In the genomic region with DNA sequence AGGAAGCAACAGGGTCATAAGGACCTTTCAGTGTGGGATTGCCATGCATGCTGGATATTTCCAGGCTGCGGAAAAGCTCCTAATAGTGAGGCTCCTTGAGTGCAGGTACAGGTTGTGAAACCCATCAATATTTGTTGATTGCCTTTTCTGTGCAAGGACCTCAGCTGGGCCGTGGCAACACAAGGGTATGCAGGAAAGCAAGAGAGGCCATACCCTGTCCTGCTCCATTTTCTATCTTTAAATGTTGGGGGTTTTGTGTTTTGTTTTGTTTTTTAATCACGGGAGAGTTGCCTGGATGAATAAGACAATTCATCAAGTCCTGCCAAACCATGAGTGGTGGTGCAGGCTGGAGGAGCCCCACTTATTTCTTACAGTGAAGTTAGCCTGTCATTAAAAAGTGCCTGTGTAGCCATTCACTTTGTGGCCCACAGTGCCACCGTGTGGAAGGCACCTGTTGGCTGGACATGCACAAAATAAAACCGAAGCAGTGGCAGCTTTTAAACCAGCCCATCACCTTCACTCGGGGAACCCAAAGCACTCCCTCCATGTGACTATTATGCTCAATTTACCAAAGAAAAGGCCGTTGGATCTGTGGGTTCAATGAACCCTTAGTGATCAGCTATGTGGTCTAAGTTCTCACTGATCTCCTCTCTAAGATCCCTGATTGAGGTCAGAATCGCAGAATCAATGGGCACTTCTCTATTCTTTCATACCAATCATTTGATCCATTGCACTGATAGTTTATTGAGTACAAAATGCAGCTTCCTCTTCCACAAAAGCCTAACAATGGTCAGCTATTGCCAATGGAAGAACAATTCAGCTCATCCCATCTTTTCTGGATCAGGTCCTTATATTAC, we compare ENCODE assay signal across 9 cellular contexts. TPM values are rescaled to one million over a fixed set of nuclear protein-coding genes. Genes with fewer than 3 reads are reported as not detected.
A peak's percentile ranks its signal among the peaks of the same experiment; 100 is the strongest.
DNase-seq lines count a peak whose midpoint lies in the region; ATAC-seq and TF ChIP-seq lines count a peak whose summit lies in the region.
"Had no signal": no experiment of that assay in that cellular context is flagged by ENCODE, and none has a peak within 500 bp of the region (broad histone marks: within the 10 kb centered on the region; RNA-seq: fewer than 3 reads in every experiment).

No MANE protein-coding gene starts in this region.

- in situ Hi-C loops in SK-MEL-5 (cut with HindIII; ENCODE audit: low pct_unique_long_range_greater_than_20kb, low sequenced_read_pairs) = no loop called here

- intact Hi-C loops in spleen (cut with DNase I; ENCODE audit: low total_unique reads) = no loop called here

- no peak overlapping the region for H3K27ac ChIP-seq in spleen
- H3K27ac ChIP-seq: BLaER1 treated with 17β-estradiol and CSF1 and Interleukin-3, amounts not matched to agents 10 nM and 100 nM had no signal

- 49 to 55% (median 55%) methylated on average over 8 of the region's 8 CpGs for WGBS in spleen, 5 donors

- H3K4me3 ChIP-seq in fibroblast of the aortic adventitia (ENCODE audit: low read depth, low read length) (no peak overlapping the region), spleen (no peak overlapping the region)
- H3K4me3 ChIP-seq: BLaER1 treated with 17β-estradiol and CSF1 and Interleukin-3, amounts not matched to agents 10 nM and 100 nM had no signal

- no peak for TF ChIP-seq POLR2A in spleen (IDR thresholded peaks at IDR 0.05)

- peaks cover 0 to 45% (median 0%) of the 10 kb centered on the region in 6 donors for H3K36me3 ChIP-seq in spleen
- H3K36me3 ChIP-seq: BLaER1 treated with 17β-estradiol and CSF1 and Interleukin-3, amounts not matched to agents 10 nM and 100 nM had no signal

- H3K9me3 ChIP-seq in spleen = no peaks in the 10 kb centered on the region
- H3K9me3 ChIP-seq: BLaER1 treated with 17β-estradiol and CSF1 and Interleukin-3, amounts not matched to agents 10 nM and 100 nM had no signal

- DNase-seq in NCI-H2081 (lab: John Stamatoyannopoulos, UW) = peak; percentile 63 to 66
- no peak for DNase-seq in NCI-H2081 treated with DMSO at 0.1 percent for 48 hours (lab: John Stamatoyannopoulos, UW)
- DNase-seq in SK-MEL-5 (ENCODE audit: low read depth, low spot score) = peak; percentile 62
- peak; percentile 68 for DNase-seq in fibroblast of the aortic adventitia (ENCODE audit: low read depth)
- DNase-seq in retina = peak; percentile 58
- DNase-seq in spleen = no peak

- TF ChIP-seq CTCF in fibroblast of the aortic adventitia (IDR thresholded peaks at IDR 0.05; ENCODE audit: insufficient read depth, low read length) (peak; percentile 85), spleen (IDR thresholded peaks at IDR 0.05 in 8 of 11, conservative IDR thresholded peaks at IDR 0.05 in 3 of 11) (peak in 5 of 11 experiments; percentile 9 to 36 (median 28))

- no peaks in the 10 kb centered on the region for H3K4me1 ChIP-seq in spleen
- H3K4me1 ChIP-seq: BLaER1 treated with 17β-estradiol and CSF1 and Interleukin-3, amounts not matched to agents 10 nM and 100 nM had no signal

- ATAC-seq in GM19452 (IDR thresholded peaks at IDR 0.05; ENCODE audit: unreplicated experiment) (peak; percentile 90), HG03565 (IDR thresholded peaks at IDR 0.05; ENCODE audit: unreplicated experiment) (peak; percentile 61)

- peaks cover 0 to 5% (median 0%) of the 10 kb centered on the region in 7 donors for H3K27me3 ChIP-seq in spleen (replicated peaks in 1 of 7)
- H3K27me3 ChIP-seq: BLaER1 treated with 17β-estradiol and CSF1 and Interleukin-3, amounts not matched to agents 10 nM and 100 nM had no signal

RNA-seq across cellular contexts. Expression of a gene that starts 42.2 kb away (rescaled TPM):
- not detected in 2 replicates for total RNA-seq in SK-MEL-5 (2014; rRNA removed; shearing (Covaris generic))
- polyA plus RNA-seq in SK-MEL-5 (2015; cell fraction: cytosol; rRNA removed) = not detected in 2 replicates
- polyA plus RNA-seq in SK-MEL-5 (2015; cell fraction: nucleus; rRNA removed) = not detected in 2 replicates
- not detected in 2 replicates for total RNA-seq in fibroblast of the aortic adventitia (ENCODE audit: low replicate concordance)
- not detected for total RNA-seq in spleen
- polyA plus RNA-seq in spleen = not detected

Comparison
In these comparisons a context has a peak if more than half of its experiments do, and no peak if none do; other contexts are left out.
1. DNase-seq: peak in NCI-H2081 (2 of 2), SK-MEL-5 (single experiment), fibroblast of the aortic adventitia (single experiment) and retina (single experiment); none in NCI-H2081 treated with DMSO at 0.1 percent for 48 hours (single experiment) and spleen (single experiment).